Comparison of ENCODE assay signal across 1 cellular context in genomic region chr3:197002701-197003454, GRCh38.
TF ChIP-seq lines count a peak whose summit lies in the region.

No MANE protein-coding gene starts in this region.

TF ChIP-seq in WTC11, 78 proteins besides CTCF, POLR2A, EP300 and RAD21 (continued from another document):
- TF ChIP-seq ZNF423 (CRISPR knock-in tag; IDR thresholded peaks at IDR 0.05) = peak; percentile 94
